In the genomic region with DNA sequence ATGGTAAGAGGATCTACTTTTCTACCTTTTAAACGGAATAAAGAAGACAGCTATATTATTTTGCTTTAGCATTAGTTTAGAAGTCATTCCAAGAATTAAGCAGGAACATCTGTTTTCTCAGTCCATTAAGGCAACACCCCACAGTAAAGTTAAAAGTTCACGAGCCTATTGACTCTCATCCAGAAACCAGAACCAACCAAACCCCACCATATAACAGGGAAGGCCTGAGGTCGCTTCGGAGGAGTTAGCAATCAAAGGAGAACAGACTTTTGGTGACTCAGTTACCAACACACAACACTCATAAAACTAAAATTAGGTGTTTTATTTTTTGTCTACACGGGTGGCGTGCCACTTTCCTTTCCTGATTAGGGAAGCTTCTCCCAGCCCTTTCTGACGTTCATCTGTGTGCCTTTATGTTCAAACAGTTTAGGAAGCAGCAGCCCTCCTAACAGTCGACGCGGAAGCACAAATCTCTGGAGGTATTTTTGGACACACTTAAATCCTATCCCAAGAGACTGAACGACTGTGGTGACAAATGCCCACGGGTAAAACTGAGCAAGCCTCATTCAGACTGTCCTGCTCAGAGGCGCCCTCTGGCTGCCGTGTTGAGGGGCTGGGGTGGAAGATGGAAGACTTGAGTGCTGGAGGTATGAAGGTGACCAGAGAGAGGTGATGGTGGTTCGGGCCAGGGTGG, we compare ENCODE assay signal across 8 cellular contexts. TPM values are rescaled to one million over a fixed set of nuclear protein-coding genes. Genes with fewer than 3 reads are reported as not detected.
DNase-seq lines count a peak whose midpoint lies in the region; ATAC-seq and TF ChIP-seq lines count a peak whose summit lies in the region.

No MANE protein-coding gene starts in this region.

- H3K9me3 Mint-ChIP-seq in glutamatergic neuron (ENCODE audit: unreplicated experiment) (peaks cover 4% of the 10 kb centered on the region), progenitor cell of endocrine pancreas (ENCODE audit: low read depth) (no peaks in the 10 kb centered on the region)

- ATAC-seq in HG03045 (IDR thresholded peaks at IDR 0.05; ENCODE audit: unreplicated experiment) = no peak

- peak; percentile 65 for DNase-seq in CD1c-positive myeloid dendritic cell (ENCODE audit: extremely low spot score)
- peak; percentile 36 for DNase-seq in HT1080 (ENCODE audit: low read depth)
- DNase-seq in SK-MEL-5 (ENCODE audit: low read depth, low spot score) = peak; percentile 62
- peak; percentile 42 to 72 (median 60) for DNase-seq in activated naive CD4-positive, alpha-beta T cell (lab: John Stamatoyannopoulos, UW)
- DNase-seq in glutamatergic neuron = peak; percentile 78
- peak; percentile 50 for DNase-seq in progenitor cell of endocrine pancreas (ENCODE audit: low spot score, unreplicated experiment)
- DNase-seq in retina = no peak

- H3K36me3 Mint-ChIP-seq in glutamatergic neuron (ENCODE audit: unreplicated experiment) (no peaks in the 10 kb centered on the region), progenitor cell of endocrine pancreas (ENCODE audit: insufficient read depth) (peaks cover 1% of the 10 kb centered on the region)

- H3K4me3 Mint-ChIP-seq in glutamatergic neuron (ENCODE audit: unreplicated experiment) (no peak overlapping the region), progenitor cell of endocrine pancreas (ENCODE audit: low read depth) (no peak overlapping the region)

- H3K27me3 Mint-ChIP-seq in glutamatergic neuron (ENCODE audit: unreplicated experiment) = peaks cover 6% of the 10 kb centered on the region
- H3K27me3 Mint-ChIP-seq in progenitor cell of endocrine pancreas = peaks cover 46% of the 10 kb centered on the region

- in situ Hi-C loops in SK-MEL-5 (cut with HindIII; ENCODE audit: low pct_unique_long_range_greater_than_20kb, low sequenced_read_pairs) = no loop called here

- peak; percentile 65 for TF ChIP-seq CTCF in glutamatergic neuron (IDR thresholded peaks at IDR 0.05; ENCODE audit: partially characterized antibody, unreplicated experiment)
- TF ChIP-seq CTCF in progenitor cell of endocrine pancreas (IDR thresholded peaks at IDR 0.05; ENCODE audit: unreplicated experiment) = peak; percentile 79

- H3K4me1 Mint-ChIP-seq in glutamatergic neuron (ENCODE audit: low read depth, unreplicated experiment) (peaks cover 3% of the 10 kb centered on the region), progenitor cell of endocrine pancreas (ENCODE audit: low read depth) (peaks cover 6% of the 10 kb centered on the region)

- H3K27ac Mint-ChIP-seq in glutamatergic neuron (ENCODE audit: unreplicated experiment) (no peak overlapping the region), progenitor cell of endocrine pancreas (no peak overlapping the region)

RNA-seq across cellular contexts. Expression of gene PLA2G2C, which starts 8.6 kb away (rescaled TPM):
- not detected in 2 replicates for total RNA-seq in HT1080 (2014; rRNA removed; shearing (Covaris generic))
- polyA plus RNA-seq in HT1080 (2015; cell fraction: cytosol; rRNA removed) = not detected in 2 replicates
- polyA plus RNA-seq in HT1080 (2015; cell fraction: nucleus; rRNA removed) = not detected in 2 replicates
- total RNA-seq in SK-MEL-5 (2014; rRNA removed; shearing (Covaris generic)) = not detected in 2 replicates
- polyA plus RNA-seq in SK-MEL-5 (2015; cell fraction: cytosol; rRNA removed) = not detected in 2 replicates
- not detected in 2 replicates for polyA plus RNA-seq in SK-MEL-5 (2015; cell fraction: nucleus; rRNA removed)
- not detected for total RNA-seq in glutamatergic neuron (ENCODE audit: unreplicated experiment)
- not detected in 2 replicates for total RNA-seq in progenitor cell of endocrine pancreas

RNA-seq across cellular contexts. Expression of gene UBXN10, which starts 9.0 kb away (rescaled TPM):
- not detected in 2 replicates for total RNA-seq in HT1080 (2014; rRNA removed; shearing (Covaris generic))
- polyA plus RNA-seq in HT1080 (2015; cell fraction: cytosol; rRNA removed) = 0.01 TPM in 1 of 2 replicates, not detected in the other
- not detected in 2 replicates for polyA plus RNA-seq in HT1080 (2015; cell fraction: nucleus; rRNA removed)
- total RNA-seq in SK-MEL-5 (2014; rRNA removed; shearing (Covaris generic)) = 0.08 TPM in 1 of 2 replicates, not detected in the other
- 0.01 TPM in 1 of 2 replicates, not detected in the other for polyA plus RNA-seq in SK-MEL-5 (2015; cell fraction: cytosol; rRNA removed)
- polyA plus RNA-seq in SK-MEL-5 (2015; cell fraction: nucleus; rRNA removed) = not detected in 2 replicates
- total RNA-seq in glutamatergic neuron (ENCODE audit: unreplicated experiment) = 0.49 TPM
- total RNA-seq in progenitor cell of endocrine pancreas = 2.8 and 3.1 TPM in 2 replicates

RNA-seq across cellular contexts. Expression of gene PLA2G2F, which starts 55.8 kb away (rescaled TPM):
- not detected in 2 replicates for total RNA-seq in HT1080 (2014; rRNA removed; shearing (Covaris generic))
- polyA plus RNA-seq in HT1080 (2015; cell fraction: cytosol; rRNA removed) = not detected in 2 replicates
- polyA plus RNA-seq in HT1080 (2015; cell fraction: nucleus; rRNA removed) = not detected in 2 replicates
- not detected in 2 replicates for total RNA-seq in SK-MEL-5 (2014; rRNA removed; shearing (Covaris generic))
- not detected in 2 replicates for polyA plus RNA-seq in SK-MEL-5 (2015; cell fraction: cytosol; rRNA removed)
- not detected in 2 replicates for polyA plus RNA-seq in SK-MEL-5 (2015; cell fraction: nucleus; rRNA removed)
- not detected for total RNA-seq in glutamatergic neuron (ENCODE audit: unreplicated experiment)
- total RNA-seq in progenitor cell of endocrine pancreas = not detected in 2 replicates
